ENCODE assay signal across 17 cellular contexts in genomic region chr2:141782574-141782973, GRCh38.
"Had no signal": no experiment of that assay in that cellular context is flagged by ENCODE, and none has a peak within 500 bp of the region (broad histone marks: within the 10 kb centered on the region; RNA-seq: fewer than 3 reads in every experiment).

No MANE protein-coding gene starts in this region.

- H3K36me3 ChIP-seq: left ventricle myocardium inferior, ovary, right atrium auricular region, spleen, tibial nerve, uterus had no signal

- DNase-seq: islet precursor cell; left ventricle myocardium inferior; midbrain; mucosa of descending colon; naive thymus-derived CD4-positive, alpha-beta T cell; ovary; spleen; stimulated activated CD4-positive, alpha-beta T cell treated with anti-CD3 and anti-CD28 coated beads, Interleukin-4, amount 100 ng/mL, for 24 hours; stimulated activated naive CD4-positive, alpha-beta T cell; uterus had no signal

- H3K4me2 ChIP-seq: hepatocyte had no signal

- H3K27ac ChIP-seq: hepatocyte, left ventricle myocardium inferior, ovary, right atrium auricular region, skin epidermis, spleen, tibial nerve, uterus had no signal

- H3K4me3 ChIP-seq: hepatocyte, left ventricle myocardium inferior, mucosa of descending colon, ovary, right atrium auricular region, skin epidermis, spleen, tibial nerve, uterus had no signal

- H3K4me1 ChIP-seq: left ventricle myocardium inferior, right atrium auricular region, spleen, tibial nerve, uterus had no signal

- H3K9me3 ChIP-seq: left ventricle myocardium inferior, mucosa of descending colon, ovary, right atrium auricular region, spleen, tibial nerve, uterus had no signal

- H3K79me2 ChIP-seq: hepatocyte had no signal

- H2AFZ ChIP-seq: hepatocyte had no signal

- H3K27me3 ChIP-seq: hepatocyte, ovary, right atrium auricular region, spleen, tibial nerve, uterus had no signal

- ATAC-seq: mucosa of descending colon; naive thymus-derived CD4-positive, alpha-beta T cell; natural killer cell treated with Interleukin-12 subunit alpha and Interleukin-12 subunit beta and Interleukin-15 and Interleukin-18, amount 100 ng/mL, for 72 hours; sciatic nerve; stimulated activated effector memory CD8-positive, alpha-beta T cell treated with anti-CD3 and anti-CD28 coated beads, Interleukin-12 subunit alpha, Interleukin-12 subunit beta, amount 100 ng/mL, for 72 hours had no signal
